In genomic region chr14:99230271-99231141, GRCh38 we compare ENCODE assay signal across 8 cellular contexts. TPM values are rescaled to one million over a fixed set of nuclear protein-coding genes. Genes with fewer than 3 reads are reported as not detected.
DNase-seq lines count a peak whose midpoint lies in the region; ATAC-seq and TF ChIP-seq lines count a peak whose summit lies in the region.

No MANE protein-coding gene starts in this region.

- H3K4me1 Mint-ChIP-seq in stimulated activated naive CD8-positive, alpha-beta T cell treated with anti-CD3 and anti-CD28 coated beads, Interleukin-15, Interleukin-2, amounts not matched to agents 100 ng/mL and 50 ng/mL, for 24 hours (ENCODE audit: low read depth) = peaks cover 98% of the 10 kb centered on the region
- peaks cover 5% of the 10 kb centered on the region for H3K4me1 Mint-ChIP-seq in osteocyte (ENCODE audit: unreplicated experiment)

- no peaks in the 10 kb centered on the region for H3K36me3 ChIP-seq in mucosa of descending colon (ENCODE audit: low read depth)

- peak overlapping the region; percentile 96 for H3K27ac Mint-ChIP-seq in stimulated activated naive CD8-positive, alpha-beta T cell treated with anti-CD3 and anti-CD28 coated beads, Interleukin-15, Interleukin-2, amounts not matched to agents 100 ng/mL and 50 ng/mL, for 24 hours
- H3K27ac Mint-ChIP-seq in osteocyte (ENCODE audit: unreplicated experiment) = no peak overlapping the region

- peaks cover 14% of the 10 kb centered on the region for H3K4me1 ChIP-seq in mucosa of descending colon (ENCODE audit: low read depth)

- ATAC-seq in mucosa of descending colon (peak; percentile 56), HG02610 (IDR thresholded peaks at IDR 0.05; ENCODE audit: unreplicated experiment) (no peak), GM21786 (IDR thresholded peaks at IDR 0.05; ENCODE audit: unreplicated experiment) (no peak), HG03159 (IDR thresholded peaks at IDR 0.05; ENCODE audit: unreplicated experiment) (no peak)

- H3K4me3 ChIP-seq in mucosa of descending colon = no peak overlapping the region

- DNase-seq in T follicular helper cell (ENCODE audit: low read depth) (peak; percentile 84), activated gamma-delta T cell (lab: John Stamatoyannopoulos, UW) (peak; percentile 60), mucosa of descending colon (no peak), osteocyte (ENCODE audit: extremely low spot score, unreplicated experiment) (no peak)

- intact Hi-C loops in mucosa of descending colon (cut with DNase I, micrococcal nuclease) = no loop called here

- TF ChIP-seq CTCF in mucosa of descending colon (IDR thresholded peaks at IDR 0.05) (no peak), osteocyte (IDR thresholded peaks at IDR 0.05) (no peak)

- H3K9me3 Mint-ChIP-seq in stimulated activated naive CD8-positive, alpha-beta T cell treated with anti-CD3 and anti-CD28 coated beads, Interleukin-15, Interleukin-2, amounts not matched to agents 100 ng/mL and 50 ng/mL, for 24 hours = no peaks in the 10 kb centered on the region
- H3K9me3 Mint-ChIP-seq in osteocyte (ENCODE audit: unreplicated experiment) = peaks cover 4% of the 10 kb centered on the region

- H3K4me3 Mint-ChIP-seq in stimulated activated naive CD8-positive, alpha-beta T cell treated with anti-CD3 and anti-CD28 coated beads, Interleukin-15, Interleukin-2, amounts not matched to agents 100 ng/mL and 50 ng/mL, for 24 hours = peak overlapping the region; percentile 69
- no peak overlapping the region for H3K4me3 Mint-ChIP-seq in osteocyte (ENCODE audit: unreplicated experiment)

- peaks cover 33% of the 10 kb centered on the region for H3K36me3 Mint-ChIP-seq in stimulated activated naive CD8-positive, alpha-beta T cell treated with anti-CD3 and anti-CD28 coated beads, Interleukin-15, Interleukin-2, amounts not matched to agents 100 ng/mL and 50 ng/mL, for 24 hours (ENCODE audit: low read depth)
- H3K36me3 Mint-ChIP-seq in osteocyte (ENCODE audit: unreplicated experiment) = no peaks in the 10 kb centered on the region

- H3K9me3 ChIP-seq in mucosa of descending colon = no peaks in the 10 kb centered on the region

- no peaks in the 10 kb centered on the region for H3K27me3 Mint-ChIP-seq in stimulated activated naive CD8-positive, alpha-beta T cell treated with anti-CD3 and anti-CD28 coated beads, Interleukin-15, Interleukin-2, amounts not matched to agents 100 ng/mL and 50 ng/mL, for 24 hours
- H3K27me3 Mint-ChIP-seq in osteocyte (ENCODE audit: unreplicated experiment) = peaks cover 25% of the 10 kb centered on the region

RNA-seq across cellular contexts. Expression of gene BCL11B, which starts 41.5 kb away (rescaled TPM):
- 1 to 10 TPM; 2.5 to 5.6 (median 4.9) TPM for total RNA-seq in mucosa of descending colon
- total RNA-seq in osteocyte = 0.16 and 0.18 TPM in 2 replicates

Comparison
In these comparisons a context has a peak if more than half of its experiments do, and no peak if none do; other contexts are left out.
1. DNase-seq: peak in T follicular helper cell (single experiment) and activated gamma-delta T cell (single experiment); none in mucosa of descending colon (0 of 3) and osteocyte (single experiment).